In the genomic region with DNA sequence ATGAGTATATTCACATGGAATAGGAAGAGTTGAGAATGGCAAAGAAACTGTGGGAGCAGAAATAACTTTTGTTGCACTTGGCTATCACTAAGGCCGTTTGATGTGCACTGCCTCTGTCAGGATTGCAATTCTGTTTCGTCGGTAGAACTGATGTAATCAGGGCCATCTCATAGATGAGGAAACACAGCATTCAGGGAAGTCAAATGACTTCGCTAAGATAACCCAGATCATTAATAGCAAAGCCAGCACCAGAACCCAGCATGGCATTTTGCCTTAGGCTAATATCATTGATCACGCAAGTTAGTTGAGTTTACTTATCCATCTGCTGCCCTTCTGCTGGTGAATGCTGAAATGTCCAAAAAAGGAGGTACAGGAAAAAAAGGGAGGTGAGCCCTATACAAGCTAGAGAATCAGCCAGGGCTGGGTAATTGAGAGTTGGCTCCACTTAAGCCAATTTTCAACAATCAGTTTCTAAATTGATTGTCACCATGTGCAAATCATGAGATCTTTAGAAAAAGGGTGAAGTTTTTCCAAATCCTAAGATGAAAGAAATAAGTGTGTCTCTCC, we compare ENCODE assay signal across 1 cellular context.
A peak's percentile ranks its signal among the peaks of the same experiment; 100 is the strongest.
TF ChIP-seq lines count a peak whose summit lies in the region.

No MANE protein-coding gene starts in this region.

TF ChIP-seq in K562, 482 proteins besides CTCF, POLR2A, EP300 and RAD21 (continued from another document and continues in another):
- no peak for TF ChIP-seq MYC (IDR thresholded peaks at IDR 0.05; ENCODE audit: low read depth, low read length)
- TF ChIP-seq MYC (CRISPR knock-in tag; IDR thresholded peaks at IDR 0.05; ENCODE audit: borderline replicate concordance, low read depth), result no peak
- no peak for TF ChIP-seq NCOA6 (IDR thresholded peaks at IDR 0.05)
- TF ChIP-seq DIDO1 (tag; IDR thresholded peaks at IDR 0.05; ENCODE audit: low read depth), result 0 out of 2 replicates have a peak, but pooled peaks have one; percentile 14
- no peak for TF ChIP-seq RBBP5 (IDR thresholded peaks at IDR 0.05; ENCODE audit: borderline replicate concordance, insufficient read depth, low read length, poor library complexity, severe bottlenecking)
- TF ChIP-seq ZNF274 (IDR thresholded peaks at IDR 0.05; ENCODE audit: borderline replicate concordance, low read depth, low read length), result no peak
- TF ChIP-seq NFE2L1 (tag; IDR thresholded peaks at IDR 0.05; ENCODE audit: borderline replicate concordance, low read depth), result no peak
- TF ChIP-seq, protein P1, sequence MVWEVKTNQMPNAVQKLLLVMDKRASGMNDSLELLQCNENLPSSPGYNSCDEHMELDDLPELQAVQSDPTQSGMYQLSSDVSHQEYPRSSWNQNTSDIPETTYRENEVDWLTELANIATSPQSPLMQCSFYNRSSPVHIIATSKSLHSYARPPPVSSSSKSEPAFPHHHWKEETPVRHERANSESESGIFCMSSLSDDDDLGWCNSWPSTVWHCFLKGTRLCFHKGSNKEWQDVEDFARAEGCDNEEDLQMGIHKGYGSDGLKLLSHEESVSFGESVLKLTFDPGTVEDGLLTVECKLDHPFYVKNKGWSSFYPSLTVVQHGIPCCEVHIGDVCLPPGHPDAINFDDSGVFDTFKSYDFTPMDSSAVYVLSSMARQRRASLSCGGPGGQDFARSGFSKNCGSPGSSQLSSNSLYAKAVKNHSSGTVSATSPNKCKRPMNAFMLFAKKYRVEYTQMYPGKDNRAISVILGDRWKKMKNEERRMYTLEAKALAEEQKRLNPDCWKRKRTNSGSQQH (CRISPR knock-in tag; IDR thresholded peaks at IDR 0.05), result no peak
- no peak for TF ChIP-seq ZNF644 (tag; IDR thresholded peaks at IDR 0.05; ENCODE audit: low read depth)
- TF ChIP-seq BRCA1 (IDR thresholded peaks at IDR 0.05), result no peak
- no peak for TF ChIP-seq BRCA1 (CRISPR knock-in tag; IDR thresholded peaks at IDR 0.05)
- TF ChIP-seq ZNF778 (CRISPR knock-in tag; IDR thresholded peaks at IDR 0.05), result no peak
- TF ChIP-seq NR2C1 (IDR thresholded peaks at IDR 0.05), result no peak
- no peak for TF ChIP-seq NR2C1 (tag; IDR thresholded peaks at IDR 0.05)
- peak; percentile 40; the same call in 1 of the 2 replicates for TF ChIP-seq JUN (IDR thresholded peaks at IDR 0.05; ENCODE audit: borderline replicate concordance, low read depth, low read length)
- TF ChIP-seq JUN (CRISPR knock-in tag; IDR thresholded peaks at IDR 0.05; ENCODE audit: borderline replicate concordance), result no peak
- TF ChIP-seq, protein P2, sequence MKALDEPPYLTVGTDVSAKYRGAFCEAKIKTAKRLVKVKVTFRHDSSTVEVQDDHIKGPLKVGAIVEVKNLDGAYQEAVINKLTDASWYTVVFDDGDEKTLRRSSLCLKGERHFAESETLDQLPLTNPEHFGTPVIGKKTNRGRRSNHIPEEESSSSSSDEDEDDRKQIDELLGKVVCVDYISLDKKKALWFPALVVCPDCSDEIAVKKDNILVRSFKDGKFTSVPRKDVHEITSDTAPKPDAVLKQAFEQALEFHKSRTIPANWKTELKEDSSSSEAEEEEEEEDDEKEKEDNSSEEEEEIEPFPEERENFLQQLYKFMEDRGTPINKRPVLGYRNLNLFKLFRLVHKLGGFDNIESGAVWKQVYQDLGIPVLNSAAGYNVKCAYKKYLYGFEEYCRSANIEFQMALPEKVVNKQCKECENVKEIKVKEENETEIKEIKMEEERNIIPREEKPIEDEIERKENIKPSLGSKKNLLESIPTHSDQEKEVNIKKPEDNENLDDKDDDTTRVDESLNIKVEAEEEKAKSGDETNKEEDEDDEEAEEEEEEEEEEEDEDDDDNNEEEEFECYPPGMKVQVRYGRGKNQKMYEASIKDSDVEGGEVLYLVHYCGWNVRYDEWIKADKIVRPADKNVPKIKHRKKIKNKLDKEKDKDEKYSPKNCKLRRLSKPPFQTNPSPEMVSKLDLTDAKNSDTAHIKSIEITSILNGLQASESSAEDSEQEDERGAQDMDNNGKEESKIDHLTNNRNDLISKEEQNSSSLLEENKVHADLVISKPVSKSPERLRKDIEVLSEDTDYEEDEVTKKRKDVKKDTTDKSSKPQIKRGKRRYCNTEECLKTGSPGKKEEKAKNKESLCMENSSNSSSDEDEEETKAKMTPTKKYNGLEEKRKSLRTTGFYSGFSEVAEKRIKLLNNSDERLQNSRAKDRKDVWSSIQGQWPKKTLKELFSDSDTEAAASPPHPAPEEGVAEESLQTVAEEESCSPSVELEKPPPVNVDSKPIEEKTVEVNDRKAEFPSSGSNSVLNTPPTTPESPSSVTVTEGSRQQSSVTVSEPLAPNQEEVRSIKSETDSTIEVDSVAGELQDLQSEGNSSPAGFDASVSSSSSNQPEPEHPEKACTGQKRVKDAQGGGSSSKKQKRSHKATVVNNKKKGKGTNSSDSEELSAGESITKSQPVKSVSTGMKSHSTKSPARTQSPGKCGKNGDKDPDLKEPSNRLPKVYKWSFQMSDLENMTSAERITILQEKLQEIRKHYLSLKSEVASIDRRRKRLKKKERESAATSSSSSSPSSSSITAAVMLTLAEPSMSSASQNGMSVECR (CRISPR knock-in tag; IDR thresholded peaks at IDR 0.05), result no peak
- no peak for TF ChIP-seq STAT6 (CRISPR knock-in tag; IDR thresholded peaks at IDR 0.05)
- TF ChIP-seq, protein P3, sequence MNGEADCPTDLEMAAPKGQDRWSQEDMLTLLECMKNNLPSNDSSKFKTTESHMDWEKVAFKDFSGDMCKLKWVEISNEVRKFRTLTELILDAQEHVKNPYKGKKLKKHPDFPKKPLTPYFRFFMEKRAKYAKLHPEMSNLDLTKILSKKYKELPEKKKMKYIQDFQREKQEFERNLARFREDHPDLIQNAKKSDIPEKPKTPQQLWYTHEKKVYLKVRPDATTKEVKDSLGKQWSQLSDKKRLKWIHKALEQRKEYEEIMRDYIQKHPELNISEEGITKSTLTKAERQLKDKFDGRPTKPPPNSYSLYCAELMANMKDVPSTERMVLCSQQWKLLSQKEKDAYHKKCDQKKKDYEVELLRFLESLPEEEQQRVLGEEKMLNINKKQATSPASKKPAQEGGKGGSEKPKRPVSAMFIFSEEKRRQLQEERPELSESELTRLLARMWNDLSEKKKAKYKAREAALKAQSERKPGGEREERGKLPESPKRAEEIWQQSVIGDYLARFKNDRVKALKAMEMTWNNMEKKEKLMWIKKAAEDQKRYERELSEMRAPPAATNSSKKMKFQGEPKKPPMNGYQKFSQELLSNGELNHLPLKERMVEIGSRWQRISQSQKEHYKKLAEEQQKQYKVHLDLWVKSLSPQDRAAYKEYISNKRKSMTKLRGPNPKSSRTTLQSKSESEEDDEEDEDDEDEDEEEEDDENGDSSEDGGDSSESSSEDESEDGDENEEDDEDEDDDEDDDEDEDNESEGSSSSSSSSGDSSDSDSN (IDR thresholded peaks at IDR 0.05; ENCODE audit: borderline replicate concordance in 1 of 2, low read depth in 2 of 2, low read length in 2 of 2), result no peak
- no peak for TF ChIP-seq MYNN (IDR thresholded peaks at IDR 0.05)
- TF ChIP-seq MYNN (CRISPR knock-in tag; IDR thresholded peaks at IDR 0.05), result no peak
- TF ChIP-seq ZFP36 (IDR thresholded peaks at IDR 0.05; ENCODE audit: low read depth, low read length, partially characterized antibody), result peak; percentile 37
- TF ChIP-seq BRD4 (IDR thresholded peaks at IDR 0.05), result no peak
- TF ChIP-seq CEBPB (tag; IDR thresholded peaks at IDR 0.05), result peak; percentile 39; the same call in 1 of the 2 replicates
- TF ChIP-seq MEIS2 (IDR thresholded peaks at IDR 0.05; ENCODE audit: partially characterized antibody), result peak; percentile 7
- TF ChIP-seq DPF2 (IDR thresholded peaks at IDR 0.05), result no peak
- no peak for TF ChIP-seq GTF2E2 (tag; IDR thresholded peaks at IDR 0.05)
- no peak for TF ChIP-seq RAD51 (IDR thresholded peaks at IDR 0.05; ENCODE audit: borderline replicate concordance, low read depth)
- TF ChIP-seq MAFF (IDR thresholded peaks at IDR 0.05; ENCODE audit: low read length), result no peak
- TF ChIP-seq TFAM (CRISPR knock-in tag; conservative IDR thresholded peaks at IDR 0.05), result no peak
- TF ChIP-seq SRSF9 (IDR thresholded peaks at IDR 0.05; ENCODE audit: borderline replicate concordance, low read depth, low read length), result no peak
- TF ChIP-seq, protein P4, sequence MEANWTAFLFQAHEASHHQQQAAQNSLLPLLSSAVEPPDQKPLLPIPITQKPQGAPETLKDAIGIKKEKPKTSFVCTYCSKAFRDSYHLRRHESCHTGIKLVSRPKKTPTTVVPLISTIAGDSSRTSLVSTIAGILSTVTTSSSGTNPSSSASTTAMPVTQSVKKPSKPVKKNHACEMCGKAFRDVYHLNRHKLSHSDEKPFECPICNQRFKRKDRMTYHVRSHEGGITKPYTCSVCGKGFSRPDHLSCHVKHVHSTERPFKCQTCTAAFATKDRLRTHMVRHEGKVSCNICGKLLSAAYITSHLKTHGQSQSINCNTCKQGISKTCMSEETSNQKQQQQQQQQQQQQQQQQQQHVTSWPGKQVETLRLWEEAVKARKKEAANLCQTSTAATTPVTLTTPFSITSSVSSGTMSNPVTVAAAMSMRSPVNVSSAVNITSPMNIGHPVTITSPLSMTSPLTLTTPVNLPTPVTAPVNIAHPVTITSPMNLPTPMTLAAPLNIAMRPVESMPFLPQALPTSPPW (CRISPR knock-in tag; IDR thresholded peaks at IDR 0.05), result no peak
- TF ChIP-seq, protein P5, sequence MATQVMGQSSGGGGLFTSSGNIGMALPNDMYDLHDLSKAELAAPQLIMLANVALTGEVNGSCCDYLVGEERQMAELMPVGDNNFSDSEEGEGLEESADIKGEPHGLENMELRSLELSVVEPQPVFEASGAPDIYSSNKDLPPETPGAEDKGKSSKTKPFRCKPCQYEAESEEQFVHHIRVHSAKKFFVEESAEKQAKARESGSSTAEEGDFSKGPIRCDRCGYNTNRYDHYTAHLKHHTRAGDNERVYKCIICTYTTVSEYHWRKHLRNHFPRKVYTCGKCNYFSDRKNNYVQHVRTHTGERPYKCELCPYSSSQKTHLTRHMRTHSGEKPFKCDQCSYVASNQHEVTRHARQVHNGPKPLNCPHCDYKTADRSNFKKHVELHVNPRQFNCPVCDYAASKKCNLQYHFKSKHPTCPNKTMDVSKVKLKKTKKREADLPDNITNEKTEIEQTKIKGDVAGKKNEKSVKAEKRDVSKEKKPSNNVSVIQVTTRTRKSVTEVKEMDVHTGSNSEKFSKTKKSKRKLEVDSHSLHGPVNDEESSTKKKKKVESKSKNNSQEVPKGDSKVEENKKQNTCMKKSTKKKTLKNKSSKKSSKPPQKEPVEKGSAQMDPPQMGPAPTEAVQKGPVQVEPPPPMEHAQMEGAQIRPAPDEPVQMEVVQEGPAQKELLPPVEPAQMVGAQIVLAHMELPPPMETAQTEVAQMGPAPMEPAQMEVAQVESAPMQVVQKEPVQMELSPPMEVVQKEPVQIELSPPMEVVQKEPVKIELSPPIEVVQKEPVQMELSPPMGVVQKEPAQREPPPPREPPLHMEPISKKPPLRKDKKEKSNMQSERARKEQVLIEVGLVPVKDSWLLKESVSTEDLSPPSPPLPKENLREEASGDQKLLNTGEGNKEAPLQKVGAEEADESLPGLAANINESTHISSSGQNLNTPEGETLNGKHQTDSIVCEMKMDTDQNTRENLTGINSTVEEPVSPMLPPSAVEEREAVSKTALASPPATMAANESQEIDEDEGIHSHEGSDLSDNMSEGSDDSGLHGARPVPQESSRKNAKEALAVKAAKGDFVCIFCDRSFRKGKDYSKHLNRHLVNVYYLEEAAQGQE (CRISPR knock-in tag; IDR thresholded peaks at IDR 0.05; ENCODE audit: low read depth), result no peak
- TF ChIP-seq GATAD2B (IDR thresholded peaks at IDR 0.05; ENCODE audit: borderline replicate concordance), result no peak
- TF ChIP-seq PTTG1 (tag; IDR thresholded peaks at IDR 0.05; ENCODE audit: low read depth), result no peak
- no peak for TF ChIP-seq XRCC5 (IDR thresholded peaks at IDR 0.05; ENCODE audit: low read depth, low read length)
- TF ChIP-seq ZEB2 (IDR thresholded peaks at IDR 0.05), result no peak
- no peak for TF ChIP-seq ZNF133 (CRISPR knock-in tag; IDR thresholded peaks at IDR 0.05)
- no peak for TF ChIP-seq CGGBP1 (CRISPR knock-in tag; IDR thresholded peaks at IDR 0.05)
- TF ChIP-seq, protein P6, sequence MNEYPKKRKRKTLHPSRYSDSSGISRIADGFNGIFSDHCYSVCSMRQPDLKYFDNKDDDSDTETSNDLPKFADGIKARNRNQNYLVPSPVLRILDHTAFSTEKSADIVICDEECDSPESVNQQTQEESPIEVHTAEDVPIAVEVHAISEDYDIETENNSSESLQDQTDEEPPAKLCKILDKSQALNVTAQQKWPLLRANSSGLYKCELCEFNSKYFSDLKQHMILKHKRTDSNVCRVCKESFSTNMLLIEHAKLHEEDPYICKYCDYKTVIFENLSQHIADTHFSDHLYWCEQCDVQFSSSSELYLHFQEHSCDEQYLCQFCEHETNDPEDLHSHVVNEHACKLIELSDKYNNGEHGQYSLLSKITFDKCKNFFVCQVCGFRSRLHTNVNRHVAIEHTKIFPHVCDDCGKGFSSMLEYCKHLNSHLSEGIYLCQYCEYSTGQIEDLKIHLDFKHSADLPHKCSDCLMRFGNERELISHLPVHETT (CRISPR knock-in tag; conservative IDR thresholded peaks at IDR 0.05 in 1 of 2, IDR thresholded peaks at IDR 0.05 in 1 of 2), result 0 out of 4 replicates have a peak, but pooled peaks of 1 of the 2 experiments have one; percentile 24
- no peak for TF ChIP-seq U2AF1 (optimal IDR thresholded peaks at IDR 0.05; ENCODE audit: low read depth, low read length)
- no peak for TF ChIP-seq SAFB (IDR thresholded peaks at IDR 0.05; ENCODE audit: borderline replicate concordance, low read depth, low read length)
- no peak for TF ChIP-seq ZNF511 (CRISPR knock-in tag; IDR thresholded peaks at IDR 0.05)
- TF ChIP-seq HEY1 (CRISPR knock-in tag; IDR thresholded peaks at IDR 0.05; ENCODE audit: borderline replicate concordance), result no peak
- no peak for TF ChIP-seq ZNF583 (CRISPR knock-in tag; IDR thresholded peaks at IDR 0.05)
- peak; percentile 46; the same call in 1 of the 2 replicates for TF ChIP-seq CTBP1 (IDR thresholded peaks at IDR 0.05; ENCODE audit: borderline replicate concordance)
- TF ChIP-seq BCOR (IDR thresholded peaks at IDR 0.05), result no peak
